1 cellular context compared by ENCODE assay signal in genomic region chr21:46634966-46635323, GRCh38.
TF ChIP-seq lines count a peak whose summit lies in the region.

No MANE protein-coding gene starts in this region.

TF ChIP-seq in GM12878, 131 proteins besides CTCF, POLR2A, EP300 and RAD21 (continued from another document):
- no peak for TF ChIP-seq ZBTB4 (CRISPR knock-in tag; IDR thresholded peaks at IDR 0.05)
- peak; percentile 68 for TF ChIP-seq RUNX3 (IDR thresholded peaks at IDR 0.05; ENCODE audit: low read length)
- no peak for TF ChIP-seq ATF3 (IDR thresholded peaks at IDR 0.05; ENCODE audit: borderline replicate concordance, extremely low read depth, low read depth, low read length)
- 0 out of 2 replicates have a peak, but pooled peaks have one; percentile 36 for TF ChIP-seq SMARCA5 (IDR thresholded peaks at IDR 0.05)
- TF ChIP-seq TBL1XR1 (IDR thresholded peaks at IDR 0.05; ENCODE audit: low read depth, low read length) = no peak
- TF ChIP-seq FOXK2 (IDR thresholded peaks at IDR 0.05) = no peak
- no peak for TF ChIP-seq HDGF (IDR thresholded peaks at IDR 0.05)
- no peak for TF ChIP-seq HSF1 (IDR thresholded peaks at IDR 0.05; ENCODE audit: low read depth, low read length)
- TF ChIP-seq NFIC (IDR thresholded peaks at IDR 0.05; ENCODE audit: low read depth, low read length) = no peak
- no peak for TF ChIP-seq NR2F1 (conservative IDR thresholded peaks at IDR 0.05)
- TF ChIP-seq GABPA (IDR thresholded peaks at IDR 0.05; ENCODE audit: low read depth) = no peak
- peak; percentile 24 for TF ChIP-seq NBN (IDR thresholded peaks at IDR 0.05)
- 0 out of 2 replicates have a peak, but pooled peaks have one; percentile 45 for TF ChIP-seq WRNIP1 (IDR thresholded peaks at IDR 0.05; ENCODE audit: borderline replicate concordance, low read depth, low read length)
- no peak for TF ChIP-seq EZH2 (IDR thresholded peaks at IDR 0.05; ENCODE audit: borderline replicate concordance, control insufficient read depth, low read depth, low read length)
- no peak for TF ChIP-seq NKRF (conservative IDR thresholded peaks at IDR 0.05)
- TF ChIP-seq YBX1 (IDR thresholded peaks at IDR 0.05) = no peak
- peak; percentile 87 for TF ChIP-seq CREB1 (IDR thresholded peaks at IDR 0.05; ENCODE audit: low read depth)
- no peak for TF ChIP-seq ATF2 (IDR thresholded peaks at IDR 0.05; ENCODE audit: low read length)
- TF ChIP-seq HDAC2 (IDR thresholded peaks at IDR 0.05) = no peak
- no peak for TF ChIP-seq ZBTB33 (IDR thresholded peaks at IDR 0.05)
- peak; percentile 73; the same call in 1 of the 2 replicates for TF ChIP-seq YY1 (IDR thresholded peaks at IDR 0.05; ENCODE audit: low read depth, low read length)
- TF ChIP-seq TCF12 (IDR thresholded peaks at IDR 0.05; ENCODE audit: low read depth, low read length) = no peak
- TF ChIP-seq EED (IDR thresholded peaks at IDR 0.05; ENCODE audit: low read depth) = peak; percentile 24; the same call in 1 of the 2 replicates
- TF ChIP-seq RELB (IDR thresholded peaks at IDR 0.05; ENCODE audit: low read depth) = no peak
- TF ChIP-seq CREM (IDR thresholded peaks at IDR 0.05; ENCODE audit: low read depth) = peak; percentile 90
- no peak for TF ChIP-seq SP1 (IDR thresholded peaks at IDR 0.05; ENCODE audit: low read depth, low read length)
- TF ChIP-seq STAT1 (conservative IDR thresholded peaks at IDR 0.05) = no peak
- TF ChIP-seq PRDM15 (CRISPR knock-in tag; IDR thresholded peaks at IDR 0.05) = no peak
- no peak for TF ChIP-seq SUZ12 (IDR thresholded peaks at IDR 0.05; ENCODE audit: unreplicated experiment)
- TF ChIP-seq MXI1 (IDR thresholded peaks at IDR 0.05; ENCODE audit: low read depth, low read length) = no peak
- TF ChIP-seq POLR2AphosphoS5 (IDR thresholded peaks at IDR 0.05; ENCODE audit: low read length) = no peak
- peak; percentile 9; the same call in 1 of the 2 replicates for TF ChIP-seq GATAD2B (conservative IDR thresholded peaks at IDR 0.05; ENCODE audit: low read depth)
- peak; percentile 32 to 56; a peak in 3 of 4 replicates for TF ChIP-seq IKZF2 (IDR thresholded peaks at IDR 0.05)
- no peak for TF ChIP-seq E2F8 (IDR thresholded peaks at IDR 0.05; ENCODE audit: low read depth, partially characterized antibody)
- no peak for TF ChIP-seq NFYA (IDR thresholded peaks at IDR 0.05; ENCODE audit: borderline replicate concordance, low read depth, low read length)
- no peak for TF ChIP-seq USF1 (IDR thresholded peaks at IDR 0.05; ENCODE audit: borderline replicate concordance, extremely low read length, insufficient read depth, low read depth, low read length)
- TF ChIP-seq MYB (IDR thresholded peaks at IDR 0.05; ENCODE audit: borderline replicate concordance, low read depth, low read length) = no peak
